Comparison of ENCODE assay signal across 8 cellular contexts in genomic region chr1:25566730-25567341, GRCh38. TPM values are rescaled to one million over a fixed set of nuclear protein-coding genes. Genes with fewer than 3 reads are reported as not detected.
A peak's percentile ranks its signal among the peaks of the same experiment; 100 is the strongest.
DNase-seq lines count a peak whose midpoint lies in the region; ATAC-seq and FAIRE-seq lines count a peak whose summit lies in the region.

No MANE protein-coding gene starts in this region.

- no peaks in the 10 kb centered on the region for H3K27me3 Mint-ChIP-seq in activated naive CD8-positive, alpha-beta T cell treated with anti-CD3 and anti-CD28 coated beads for 36 hours
- H3K27me3 Mint-ChIP-seq in immature natural killer cell (ENCODE audit: low read depth in 3 of 3) = peaks cover 2 to 5% (median 5%) of the 10 kb centered on the region in 3 donors

- WGBS in right cardiac atrium = 56% methylated on average over 21 of the region's 21 CpGs

- peak; percentile 57 to 60 for ATAC-seq in right cardiac atrium

- intact Hi-C loops in right cardiac atrium (cut with DNase I) = no loop called here

- no peaks in the 10 kb centered on the region for H3K27me3 ChIP-seq in right cardiac atrium (ENCODE audit: control insufficient read depth, insufficient read depth)
- peaks cover 0 to 6% (median 3%) of the 10 kb centered on the region in 5 donors for H3K27me3 ChIP-seq in subcutaneous abdominal adipose tissue (ENCODE audit: control insufficient read depth in 5 of 5, insufficient read depth in 4 of 5, low read length in 5 of 5)

- no peaks in the 10 kb centered on the region for H3K9me3 Mint-ChIP-seq in activated naive CD8-positive, alpha-beta T cell treated with anti-CD3 and anti-CD28 coated beads for 36 hours
- H3K9me3 Mint-ChIP-seq in immature natural killer cell = no peaks in the 10 kb centered on the region

- H3K4me3 ChIP-seq in right cardiac atrium (ENCODE audit: low read length) (no peak overlapping the region), subcutaneous abdominal adipose tissue (ENCODE audit: low read depth in 1 of 5, low read length in 5 of 5) (no peak overlapping the region)

- H3K4me1 ChIP-seq in right cardiac atrium (ENCODE audit: control insufficient read depth, insufficient read depth, low read length) (peaks cover 2% of the 10 kb centered on the region), subcutaneous abdominal adipose tissue (ENCODE audit: control insufficient read depth in 5 of 5, insufficient read depth in 5 of 5, low read length in 5 of 5) (peaks cover 2 to 31% (median 24%) of the 10 kb centered on the region in 5 donors)

- H3K9ac ChIP-seq in subcutaneous abdominal adipose tissue (ENCODE audit: low read length in 5 of 5) = peak overlapping the region in 1 of 5 donors; percentile 30

- peak overlapping the region; percentile 31 for H3K27ac ChIP-seq in right cardiac atrium (ENCODE audit: low read length)
- peak overlapping the region; percentile 19 for H3K27ac ChIP-seq in subcutaneous abdominal adipose tissue (ENCODE audit: low read depth, low read length)

- DNase-seq in NCI-H82 (lab: John Stamatoyannopoulos, UW) (peak; percentile 40), NCI-H82 treated with DMSO at 0.1 percent for 48 hours (lab: John Stamatoyannopoulos, UW; ENCODE audit: unreplicated experiment) (no peak), right cardiac atrium (peak; percentile 53 to 84 (median 80)), urothelium cell line (ENCODE audit: low spot score) (no peak), immature natural killer cell (no peak), MV-4-11 (lab: John Stamatoyannopoulos, UW) (no peak)
- DNase-seq in activated naive CD8-positive, alpha-beta T cell treated with anti-CD3 and anti-CD28 coated beads for 36 hours = peak; percentile 61

- H3K9me3 ChIP-seq in right cardiac atrium (ENCODE audit: control insufficient read depth, low read length) = no peaks in the 10 kb centered on the region
- H3K9me3 ChIP-seq in subcutaneous abdominal adipose tissue (ENCODE audit: control insufficient read depth in 5 of 5, low read length in 5 of 5) = no peaks in the 10 kb centered on the region

- peaks cover 76% of the 10 kb centered on the region for H3K4me1 Mint-ChIP-seq in activated naive CD8-positive, alpha-beta T cell treated with anti-CD3 and anti-CD28 coated beads for 36 hours
- H3K4me1 Mint-ChIP-seq in immature natural killer cell = peaks cover 47 to 56% of the 10 kb centered on the region in 2 donors

- H3K36me3 ChIP-seq in subcutaneous abdominal adipose tissue (ENCODE audit: control insufficient read depth in 5 of 5, insufficient read depth in 5 of 5, low read length in 5 of 5) = peaks cover 0 to 40% (median 28%) of the 10 kb centered on the region in 5 donors

- no peak for FAIRE-seq in urothelium cell line (lab: Jason Lieb, UNC)

- peak overlapping the region; percentile 80 for H3K4me3 Mint-ChIP-seq in activated naive CD8-positive, alpha-beta T cell treated with anti-CD3 and anti-CD28 coated beads for 36 hours
- no peak overlapping the region for H3K4me3 Mint-ChIP-seq in immature natural killer cell

- peak overlapping the region; percentile 88 for H3K27ac Mint-ChIP-seq in activated naive CD8-positive, alpha-beta T cell treated with anti-CD3 and anti-CD28 coated beads for 36 hours
- H3K27ac Mint-ChIP-seq in immature natural killer cell = no peak overlapping the region

- H3K36me3 Mint-ChIP-seq in activated naive CD8-positive, alpha-beta T cell treated with anti-CD3 and anti-CD28 coated beads for 36 hours = peaks cover 10% of the 10 kb centered on the region
- H3K36me3 Mint-ChIP-seq in immature natural killer cell = peaks cover 0 to 18% (median 10%) of the 10 kb centered on the region in 3 donors

RNA-seq across cellular contexts. Expression of gene LDLRAP1, which starts 23.4 kb away (rescaled TPM):
- total RNA-seq in activated naive CD8-positive, alpha-beta T cell treated with anti-CD3 and anti-CD28 coated beads for 36 hours = 10 to 100 TPM; 14.3 to 17.4 TPM
- total RNA-seq in right cardiac atrium = 10 to 100 TPM in 1 of 4 donors, 1 to 10 TPM in 3; 7.6 to 10.2 (median 9.2) TPM
- polyA plus RNA-seq in right cardiac atrium = 6.0 TPM
- 10 to 100 TPM; 46.5 to 81.5 (median 69.2) TPM for polyA plus RNA-seq in immature natural killer cell

RNA-seq across cellular contexts. Expression of gene MAN1C1, which starts 49.8 kb away (rescaled TPM):
- total RNA-seq in activated naive CD8-positive, alpha-beta T cell treated with anti-CD3 and anti-CD28 coated beads for 36 hours = 1 to 10 TPM; 5.1 to 5.3 TPM
- total RNA-seq in right cardiac atrium = 10 to 100 TPM; 10.6 to 15.7 (median 12.8) TPM
- polyA plus RNA-seq in right cardiac atrium (9.1 TPM), immature natural killer cell (1 to 10 TPM in 2 of 3 donors, under 1 TPM in 1; 0.48 to 2.8 (median 1.2) TPM)

Comparison
In these comparisons a context has a peak if more than half of its experiments do, and no peak if none do; other contexts are left out.
1. DNase-seq: peak in NCI-H82 (single experiment), activated naive CD8-positive, alpha-beta T cell treated with anti-CD3 and anti-CD28 coated beads for 36 hours (single experiment) and right cardiac atrium (3 of 3); none in NCI-H82 treated with DMSO at 0.1 percent for 48 hours (single experiment), urothelium cell line (single experiment), immature natural killer cell (0 of 3) and MV-4-11 (single experiment).